12 cellular contexts compared by ENCODE assay signal in the genomic region with DNA sequence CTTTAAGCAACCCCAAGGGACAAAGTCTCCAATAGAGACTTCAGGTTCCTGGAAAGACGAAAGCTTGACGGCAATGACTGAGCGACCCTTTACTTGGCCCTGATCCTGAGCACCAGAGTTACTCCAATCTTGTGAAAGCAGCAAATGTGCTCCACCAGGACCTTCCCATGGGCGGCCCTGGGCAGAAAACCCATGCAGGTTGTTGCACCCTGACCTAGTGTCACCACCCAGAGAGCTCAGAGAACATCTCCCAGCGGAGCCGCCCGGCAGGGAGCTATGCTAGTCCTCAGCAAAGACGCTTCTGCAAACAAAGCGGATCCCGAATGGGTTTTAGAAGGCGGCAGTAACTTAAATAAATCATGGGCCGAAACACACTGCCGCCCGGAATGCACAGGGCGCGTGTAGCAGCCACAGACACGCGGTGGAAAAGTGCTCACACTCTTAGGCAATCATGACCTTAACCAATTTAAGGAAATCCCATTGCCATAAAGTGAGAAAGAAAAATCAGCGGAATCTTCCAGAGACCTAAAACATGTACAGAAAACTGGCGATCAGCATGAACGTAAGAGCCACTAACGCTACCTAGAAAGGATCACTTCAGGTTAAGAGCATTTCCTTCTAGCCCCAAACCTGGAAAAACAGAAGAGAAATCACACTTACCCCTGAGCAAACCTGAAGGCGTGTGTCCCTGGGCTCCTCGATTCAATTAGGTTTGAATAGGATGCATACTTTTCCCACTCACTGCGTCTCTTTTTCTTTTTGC. TPM values are rescaled to one million over a fixed set of nuclear protein-coding genes. Genes with fewer than 3 reads are reported as not detected.
DNase-seq lines count a peak whose midpoint lies in the region; ATAC-seq and TF ChIP-seq lines count a peak whose summit lies in the region.
"Had no signal": no experiment of that assay in that cellular context is flagged by ENCODE, and none has a peak within 500 bp of the region (broad histone marks: within the 10 kb centered on the region; RNA-seq: fewer than 3 reads in every experiment).

No MANE protein-coding gene starts in this region.

- H4K20me1 ChIP-seq in neural progenitor cell (ENCODE audit: low read depth): no peaks in the 10 kb centered on the region

- no peaks in the 10 kb centered on the region for H3F3A ChIP-seq in neural progenitor cell (ENCODE audit: low read depth)

- peak overlapping the region; percentile 75 for H3K27ac Mint-ChIP-seq in neural progenitor cell
- H3K27ac Mint-ChIP-seq: activated CD8-positive, alpha-beta T cell treated with anti-CD3 and anti-CD28 coated beads, Interleukin-2, amount 10 ng/mL, durations not matched to agents 7 days and 5 days; activated naive CD4-positive, alpha-beta T cell treated with anti-CD3 and anti-CD28 coated beads, Interleukin-2, amount 10 ng/mL, durations not matched to agents 7 days and 5 days had no signal

- H3K4me3 Mint-ChIP-seq in neural progenitor cell: peak overlapping the region; percentile 55
- H3K4me3 Mint-ChIP-seq: activated CD8-positive, alpha-beta T cell treated with anti-CD3 and anti-CD28 coated beads, Interleukin-2, amount 10 ng/mL, durations not matched to agents 7 days and 5 days; activated naive CD4-positive, alpha-beta T cell treated with anti-CD3 and anti-CD28 coated beads, Interleukin-2, amount 10 ng/mL, durations not matched to agents 7 days and 5 days had no signal

- TF ChIP-seq EP300 in upper lobe of left lung (IDR thresholded peaks at IDR 0.05): no peak

- H3K4me2 ChIP-seq in neural progenitor cell: no peak overlapping the region

- peaks cover 4% of the 10 kb centered on the region for H3K9me3 Mint-ChIP-seq in neural progenitor cell
- H3K9me3 Mint-ChIP-seq: activated naive CD4-positive, alpha-beta T cell treated with anti-CD3 and anti-CD28 coated beads, Interleukin-2, amount 10 ng/mL, durations not matched to agents 7 days and 5 days had no signal

- H3K4me3 ChIP-seq in adipocyte (ENCODE audit: low read length) (peak overlapping the region; percentile 88), fibroblast of pulmonary artery (replicated peaks; ENCODE audit: low read depth, low read length) (peak overlapping the region; percentile 92), neural progenitor cell (no peak overlapping the region), upper lobe of left lung (peak overlapping the region in 3 of 4 donors; percentile 32 to 48 (median 46))

- H3K4me1 Mint-ChIP-seq in neural progenitor cell: peaks cover 11% of the 10 kb centered on the region
- H3K4me1 Mint-ChIP-seq: activated naive CD4-positive, alpha-beta T cell treated with anti-CD3 and anti-CD28 coated beads, Interleukin-2, amount 10 ng/mL, durations not matched to agents 7 days and 5 days had no signal

- no peak for TF ChIP-seq POLR2A in upper lobe of left lung (IDR thresholded peaks at IDR 0.05)

- no peaks in the 10 kb centered on the region for H3K27me3 ChIP-seq in adipocyte (replicated peaks; ENCODE audit: control insufficient read depth, insufficient read depth, low read length)
- no peaks in the 10 kb centered on the region for H3K27me3 ChIP-seq in neural progenitor cell
- H3K27me3 ChIP-seq in upper lobe of left lung: no peaks in the 10 kb centered on the region

- peaks cover 36% of the 10 kb centered on the region for H3K4me1 ChIP-seq in adipocyte (ENCODE audit: control insufficient read depth, insufficient read depth, low read length)
- H3K4me1 ChIP-seq in neural progenitor cell: peaks cover 6% of the 10 kb centered on the region
- H3K4me1 ChIP-seq in upper lobe of left lung: no peaks in the 10 kb centered on the region

- TF ChIP-seq CTCF in fibroblast of pulmonary artery (IDR thresholded peaks at IDR 0.05; ENCODE audit: low read length, missing control alignments): no peak
- no peak for TF ChIP-seq CTCF in neural progenitor cell (IDR thresholded peaks at IDR 0.05)
- TF ChIP-seq CTCF in upper lobe of left lung (IDR thresholded peaks at IDR 0.05): no peak
- TF ChIP-seq CTCF in GM10266 (IDR thresholded peaks at IDR 0.05; ENCODE audit: control insufficient read depth, insufficient read depth, low read depth, missing control alignments): no peak

- no peaks in the 10 kb centered on the region for H3K36me3 ChIP-seq in adipocyte (ENCODE audit: control insufficient read depth, insufficient read depth, low read length, severe bottlenecking)
- H3K36me3 ChIP-seq in neural progenitor cell: no peaks in the 10 kb centered on the region
- no peaks in the 10 kb centered on the region for H3K36me3 ChIP-seq in upper lobe of left lung

- no peak overlapping the region for H3K27ac ChIP-seq in neural progenitor cell
- peak overlapping the region; percentile 49 to 83 (median 80) for H3K27ac ChIP-seq in upper lobe of left lung

- no peaks in the 10 kb centered on the region for H3K79me2 ChIP-seq in neural progenitor cell (ENCODE audit: low read depth)

- 64 to 68% methylated on average over 21 to 25 of the region's 25 CpGs for WGBS in upper lobe of left lung, 2 donors

- H3K9me3 ChIP-seq in adipocyte (ENCODE audit: control insufficient read depth, low read length): no peaks in the 10 kb centered on the region
- H3K9me3 ChIP-seq in neural progenitor cell (ENCODE audit: low read depth): no peaks in the 10 kb centered on the region
- H3K9me3 ChIP-seq in upper lobe of left lung: no peaks in the 10 kb centered on the region

- H3K27me3 Mint-ChIP-seq in neural progenitor cell (ENCODE audit: insufficient read depth, low read depth): peaks cover 7% of the 10 kb centered on the region

- peak overlapping the region; percentile 50 for H2AFZ ChIP-seq in neural progenitor cell (replicated peaks)

- H3K36me3 Mint-ChIP-seq in neural progenitor cell: no peaks in the 10 kb centered on the region
- H3K36me3 Mint-ChIP-seq: activated naive CD4-positive, alpha-beta T cell treated with anti-CD3 and anti-CD28 coated beads, Interleukin-2, amount 10 ng/mL, durations not matched to agents 7 days and 5 days had no signal

- DNase-seq in adipocyte (ENCODE audit: low read depth): peak; percentile 75
- DNase-seq in fibroblast of pulmonary artery (ENCODE audit: low read depth): peak; percentile 46
- no peak for DNase-seq in neural progenitor cell (ENCODE audit: low spot score)
- peak in 1 of 2 donors; percentile 39 for DNase-seq in upper lobe of left lung
- DNase-seq in GM10266 (ENCODE audit: extremely low spot score): no peak
- DNase-seq: activated CD8-positive, alpha-beta T cell treated with anti-CD3 and anti-CD28 coated beads, Interleukin-2, amount 10 ng/mL, durations not matched to agents 7 days and 5 days; activated naive CD4-positive, alpha-beta T cell treated with anti-CD3 and anti-CD28 coated beads, Interleukin-2, amount 10 ng/mL, durations not matched to agents 7 days and 5 days; Calu3; effector CD4-positive, alpha-beta T cell; NCI-H1417 treated with DMSO at 0.1 percent for 48 hours had no signal

- H3K9ac ChIP-seq in adipocyte (ENCODE audit: low read length): peak overlapping the region; percentile 98
- H3K9ac ChIP-seq in neural progenitor cell: no peak overlapping the region

- ATAC-seq in upper lobe of left lung (ENCODE audit: low FRiP score in 2 of 2) (peak in 1 of 2 donors; percentile 4), HG02798 (IDR thresholded peaks at IDR 0.05; ENCODE audit: poor library complexity, unreplicated experiment) (no peak), GM21515 (IDR thresholded peaks at IDR 0.05; ENCODE audit: unreplicated experiment) (no peak)
- ATAC-seq: activated CD8-positive, alpha-beta T cell treated with anti-CD3 and anti-CD28 coated beads, Interleukin-2, amount 10 ng/mL, durations not matched to agents 7 days and 5 days had no signal

RNA-seq across cellular contexts. Expression of a gene that starts 0.5 kb away (rescaled TPM):
- total RNA-seq in neural progenitor cell (ENCODE audit: low replicate concordance) (0.41 and 0.50 TPM in 2 replicates), upper lobe of left lung (100 to 1,000 TPM in 2 of 6 donors, 10 to 100 TPM in 4; 34.4 to 199 (median 71.9) TPM)

Comparison
In these comparisons a context has a peak if more than half of its experiments do, and no peak if none do; other contexts are left out.
1. DNase-seq: peak in adipocyte (single experiment) and fibroblast of pulmonary artery (single experiment); none in neural progenitor cell (single experiment) and GM10266 (single experiment).
2. RNA of a gene that starts 0.5 kb away (total RNA-seq): 34.4 to 199 TPM in upper lobe of left lung; 0.41 to 0.50 TPM in neural progenitor cell; every median in the first group is over 10 times any median in the second.